ENCODE assay signal across 21 cellular contexts in genomic region chr6:109945091-109945490, GRCh38. TPM values are rescaled to one million over a fixed set of nuclear protein-coding genes. Genes with fewer than 3 reads are reported as not detected.
DNase-seq lines count a peak whose midpoint lies in the region; ATAC-seq and TF ChIP-seq lines count a peak whose summit lies in the region.
"Had no signal": no experiment of that assay in that cellular context is flagged by ENCODE, and none has a peak within 500 bp of the region (broad histone marks: within the 10 kb centered on the region; RNA-seq: fewer than 3 reads in every experiment).

No MANE protein-coding gene starts in this region.

- H3K4me3 ChIP-seq in GM23338 (no peak overlapping the region), HCT116 (replicated peaks in 1 of 2; ENCODE audit: low read depth in 1 of 2, low read length in 2 of 2) (no peak overlapping the region), PC-3 (ENCODE audit: low read length) (no peak overlapping the region), iPS-20b (ENCODE audit: low read length) (peak overlapping the region; percentile 53; the same call in 1 of the 2 replicates)

- H3K4me1 Mint-ChIP-seq in GM23338 (peaks cover 52% of the 10 kb centered on the region), HFFc6 (ENCODE audit: low read depth) (no peaks in the 10 kb centered on the region)
- H3K4me1 Mint-ChIP-seq: CD4-positive, CD25-positive, alpha-beta regulatory T cell had no signal

- H3K9ac ChIP-seq in HCT116 (ENCODE audit: low read length): no peak overlapping the region
- H3K9ac ChIP-seq in PC-3 (ENCODE audit: low read length): no peak overlapping the region
- H3K9ac ChIP-seq in iPS-20b (ENCODE audit: low read depth, low read length): peak overlapping the region; percentile 32; the same call in 1 of the 2 replicates

- peaks cover 8% of the 10 kb centered on the region; the same call in 1 of the 3 replicates for H3K9me3 Mint-ChIP-seq in GM23338
- H3K9me3 Mint-ChIP-seq in HFFc6: no peaks in the 10 kb centered on the region

- H3F3A ChIP-seq in GM23338 (replicated peaks; ENCODE audit: low read depth) (no peaks in the 10 kb centered on the region), PC-3 (ENCODE audit: low read length, unreplicated experiment) (no peaks in the 10 kb centered on the region)

- no peak for TF ChIP-seq POLR2A in HCT116 (IDR thresholded peaks at IDR 0.05; ENCODE audit: borderline replicate concordance, extremely low read depth, insufficient read depth, insufficient read length)

- RAD21 ChIA-PET in HCT116 (lab: Charles Lee; ENCODE audit: low non-redundant PET in 1 of 2, low total read pairs in 2 of 2, uncharacterized antibody in 2 of 2, unreplicated experiment in 2 of 2): no interaction called here

- DNase-seq in GM23338 (ENCODE audit: low spot score) (no peak), HCT116 (ENCODE audit: low read depth, low spot score) (no peak), PC-3 (no peak), HFFc6 (no peak), H4 (ENCODE audit: low spot score) (no peak)
- DNase-seq in activated T-cell treated with anti-CD3 and anti-CD28 coated beads, Interleukin-2, amount 50 U/mL, for 48 hours: no peak
- DNase-seq: CD4-positive, CD25-positive, alpha-beta regulatory T cell; DMS 273 treated with DMSO at 0.1 percent for 48 hours; HCEC 1CT; Kasumi-1; NCI-H1436 treated with DMSO at 0.1 percent for 48 hours; NCI-H2081; OCI-M1; Right ventricle myocardium superior had no signal

- H3K27me3 Mint-ChIP-seq in GM23338 (ENCODE audit: insufficient read depth, low read depth, poor library complexity) (peaks cover 6% of the 10 kb centered on the region), HFFc6 (ENCODE audit: insufficient read depth) (peaks cover 22% of the 10 kb centered on the region)

- H3K9me3 ChIP-seq in HCT116 (ENCODE audit: control insufficient read depth in 1 of 2, insufficient read depth in 1 of 2, low read depth in 1 of 2, low read length in 2 of 2) (no peaks in the 10 kb centered on the region), PC-3 (ENCODE audit: low read length) (no peaks in the 10 kb centered on the region), iPS-20b (ENCODE audit: insufficient read depth, low read depth, low read length) (no peaks in the 10 kb centered on the region)

- POLR2A ChIA-PET in HCT116 (lab: Charles Lee) (no interaction called here), PC-3 (lab: Charles Lee; ENCODE audit: unreplicated experiment) (no interaction called here)

- H2AFZ ChIP-seq in GM23338 (no peak overlapping the region), HCT116 (ENCODE audit: low read depth, low read length, poor library complexity, severe bottlenecking) (peak overlapping the region; percentile 86), PC-3 (ENCODE audit: low read length) (peak overlapping the region; percentile 63; the same call in 1 of the 2 replicates)

- H3K4me1 ChIP-seq in GM23338 (ENCODE audit: insufficient read depth) (peaks cover 14% of the 10 kb centered on the region), HCT116 (ENCODE audit: control insufficient read depth in 1 of 2, insufficient read depth in 2 of 2, low read length in 2 of 2) (peaks cover 12 to 29% of the 10 kb centered on the region in 2 experiments), PC-3 (ENCODE audit: insufficient read depth, low read length) (peaks cover 23% of the 10 kb centered on the region), iPS-20b (ENCODE audit: insufficient read depth, low read length) (peaks cover 34% of the 10 kb centered on the region)

- TF ChIP-seq CTCF in GM23338 (conservative IDR thresholded peaks at IDR 0.05; ENCODE audit: low read depth in 2 of 2) (0 out of 4 replicates have a peak, but pooled peaks of 1 of the 2 experiments have one; percentile 5), HCT116 (IDR thresholded peaks at IDR 0.05 in 2 of 3, conservative IDR thresholded peaks at IDR 0.05 in 1 of 3; ENCODE audit: borderline replicate concordance in 1 of 3, insufficient read depth in 1 of 3, low read depth in 2 of 3, low read length in 2 of 3) (no peak), PC-3 (conservative IDR thresholded peaks at IDR 0.05; ENCODE audit: low read depth, low read length) (no peak), HFFc6 (IDR thresholded peaks at IDR 0.05) (no peak)

- intact Hi-C loops in HCT116 (cut with micrococcal nuclease) (no loop called here), PC-3 (cut with micrococcal nuclease) (no loop called here)

- peak overlapping the region; percentile 46; the same call in 1 of the 2 replicates for H3K27ac ChIP-seq in GM23338 (ENCODE audit: low read depth)
- no peak overlapping the region for H3K27ac ChIP-seq in HCT116 (ENCODE audit: low read depth, low read length)
- H3K27ac ChIP-seq in PC-3 (ENCODE audit: low read length): peak overlapping the region; percentile 51
- no peak overlapping the region for H3K27ac ChIP-seq in iPS-20b (ENCODE audit: low read length)

- CTCF ChIA-PET in HCT116 (lab: Charles Lee) (interaction anchor here (0.7 kb wide), 1 partner anchor 95 kb away, joined by 3 read pairs; no protein-coding TSS in a partner anchor), PC-3 (lab: Charles Lee) (no interaction called here)

- TF ChIP-seq RAD21 in HCT116 (IDR thresholded peaks at IDR 0.05; ENCODE audit: low read depth): no peak

- no TSS peak for BruUV-seq in HCT116 (replicated peaks; lab: Mats Ljungman, UMichigan)
- BruUV-seq in PC-3 (replicated peaks; lab: Mats Ljungman, UMichigan): no TSS peak

- H3K79me2 ChIP-seq in GM23338 (replicated peaks; ENCODE audit: insufficient read depth) (no peaks in the 10 kb centered on the region), HCT116 (ENCODE audit: insufficient read depth, low read length) (no peaks in the 10 kb centered on the region), PC-3 (ENCODE audit: low read length) (no peaks in the 10 kb centered on the region)

- H3K4me3 Mint-ChIP-seq in GM23338: no peak overlapping the region
- H3K4me3 Mint-ChIP-seq in HFFc6: no peak overlapping the region
- H3K4me3 Mint-ChIP-seq: CD4-positive, CD25-positive, alpha-beta regulatory T cell had no signal

- H3K4me2 ChIP-seq in GM23338 (peak overlapping the region; percentile 44; the same call in 1 of the 2 replicates), HCT116 (ENCODE audit: low read length) (peak overlapping the region; percentile 55), PC-3 (ENCODE audit: low read length) (peak overlapping the region; percentile 58)

- H3K36me3 ChIP-seq in GM23338 (ENCODE audit: insufficient read depth) (no peaks in the 10 kb centered on the region; the same call in 1 of the 2 replicates), HCT116 (ENCODE audit: control insufficient read depth in 1 of 2, insufficient read depth in 2 of 2, low read length in 2 of 2) (no peaks in the 10 kb centered on the region), PC-3 (ENCODE audit: low read depth, low read length) (no peaks in the 10 kb centered on the region), iPS-20b (ENCODE audit: insufficient read depth, low read depth, low read length) (no peaks in the 10 kb centered on the region)

- peaks cover 6% of the 10 kb centered on the region; the same call in 2 of the 3 replicates for H3K36me3 Mint-ChIP-seq in GM23338 (ENCODE audit: low read depth)
- no peaks in the 10 kb centered on the region for H3K36me3 Mint-ChIP-seq in HFFc6 (ENCODE audit: low read depth)
- H3K36me3 Mint-ChIP-seq: CD4-positive, CD25-positive, alpha-beta regulatory T cell had no signal

- H3K9me2 ChIP-seq in GM23338 (ENCODE audit: insufficient read depth) (no peaks in the 10 kb centered on the region), HCT116 (ENCODE audit: insufficient read depth) (no peaks in the 10 kb centered on the region), PC-3 (replicated peaks; ENCODE audit: low read length) (no peaks in the 10 kb centered on the region)

- peak; percentile 22 for ATAC-seq in GM23338
- ATAC-seq in HCT116: no peak
- no peak for ATAC-seq in PC-3

- peak overlapping the region; percentile 89 for H3K27ac Mint-ChIP-seq in GM23338
- no peak overlapping the region for H3K27ac Mint-ChIP-seq in HFFc6
- H3K27ac Mint-ChIP-seq: CD4-positive, CD25-positive, alpha-beta regulatory T cell had no signal

- H3K27me3 ChIP-seq in GM23338 (ENCODE audit: insufficient read depth): no peaks in the 10 kb centered on the region
- no peaks in the 10 kb centered on the region for H3K27me3 ChIP-seq in HCT116 (ENCODE audit: insufficient read depth, low read length)
- no peaks in the 10 kb centered on the region for H3K27me3 ChIP-seq in PC-3 (ENCODE audit: low read length)
- no peaks in the 10 kb centered on the region; the same call in 1 of the 2 replicates for H3K27me3 ChIP-seq in iPS-20b (ENCODE audit: insufficient read depth, low read length)

- H4K20me1 ChIP-seq in GM23338 (replicated peaks; ENCODE audit: insufficient read depth): no peaks in the 10 kb centered on the region
- H4K20me1 ChIP-seq in HCT116 (ENCODE audit: insufficient read depth): no peaks in the 10 kb centered on the region
- H4K20me1 ChIP-seq in PC-3 (ENCODE audit: low read length): no peaks in the 10 kb centered on the region

TF ChIP-seq in GM23338, 12 proteins besides CTCF, POLR2A, EP300 and RAD21 (continues in another document):
- TF ChIP-seq ZNF114 (CRISPR knock-in tag; IDR thresholded peaks at IDR 0.05): no peak

TF ChIP-seq in HCT116, 20 proteins besides CTCF, POLR2A, EP300 and RAD21 (continues in another document):
- TF ChIP-seq MAX (IDR thresholded peaks at IDR 0.05) (no peak), CEBPB (IDR thresholded peaks at IDR 0.05; ENCODE audit: low read depth) (no peak), TCF7L2 (IDR thresholded peaks at IDR 0.05; ENCODE audit: borderline replicate concordance, extremely low read depth, insufficient read depth, insufficient read length) (no peak), CBX3 (IDR thresholded peaks at IDR 0.05; ENCODE audit: low read depth) (no peak), YY1 (IDR thresholded peaks at IDR 0.05; ENCODE audit: extremely low read depth, insufficient replicate concordance, low read depth, low read length) (no peak), EZH2phosphoT487 (IDR thresholded peaks at IDR 0.05; ENCODE audit: borderline replicate concordance) (no peak), ATF3 (IDR thresholded peaks at IDR 0.05) (no peak), EZH2 (IDR thresholded peaks at IDR 0.05) (no peak), ZFX (IDR thresholded peaks at IDR 0.05) (no peak), ZNF274 (IDR thresholded peaks at IDR 0.05; ENCODE audit: low read depth, low read length) (no peak)

RNA-seq across cellular contexts. Expression of gene GPR6, which starts 33.0 kb away (rescaled TPM):
- total RNA-seq in GM23338 (2014; rRNA removed; shearing (Covaris generic)): 0.49 TPM in 1 of 2 replicates, not detected in the other
- polyA plus RNA-seq in GM23338 (2016; fragmentation: Nextera tagmentation; extraction: Ambion mirVana): not detected in 2 replicates
- total RNA-seq in HCT116 (2021; ENCODE audit: unreplicated experiment) (not detected), PC-3 (2014; rRNA removed) (not detected in 2 replicates)
- polyA plus RNA-seq in HCT116 (2012): not detected in 2 replicates
- not detected for total RNA-seq in HFFc6 (2021; fragmentation: NEBNext Ultra II Directional; extraction: Animal tissue kit (Norgen Biotek cat#: 25700))
- not detected in 2 replicates for total RNA-seq in H4 (2014; rRNA removed; shearing (Covaris generic))
- total RNA-seq: CD4-positive, CD25-positive, alpha-beta regulatory T cell; MCF 10A; NCI-H460; Right ventricle myocardium superior; RPMI7951; SK-MEL-5; T-helper 1 cell treated with Interleukin-12 subunit alpha and Interleukin-12 subunit beta and Interleukin-4 antibody, amounts not matched to agents 30 ng/mL and 1 ng/mL, for 36 hours had no signal
- polyA plus RNA-seq: BJ; CD4-positive, CD25-positive, alpha-beta regulatory T cell had no signal

Comparison
In these comparisons a context has a peak if more than half of its experiments do, and no peak if none do; other contexts are left out.
1. H3K27ac ChIP-seq: peak in GM23338 (single experiment) and PC-3 (single experiment); none in HCT116 (single experiment) and iPS-20b (single experiment).
2. Peak in every context shown above with its lines, with median percentiles within 50 percentile points of each other: H3K4me2 ChIP-seq.